22 cellular contexts compared by ENCODE assay signal in genomic region chr5:151198861-151199260, GRCh38. TPM values are rescaled to one million over a fixed set of nuclear protein-coding genes. Genes with fewer than 3 reads are reported as not detected.
DNase-seq lines count a peak whose midpoint lies in the region; ATAC-seq and TF ChIP-seq lines count a peak whose summit lies in the region.
"Had no signal": no experiment of that assay in that cellular context is flagged by ENCODE, and none has a peak within 500 bp of the region (broad histone marks: within the 10 kb centered on the region; RNA-seq: fewer than 3 reads in every experiment).

No MANE protein-coding gene starts in this region.

- H3K4me3 ChIP-seq in OCI-LY7 (ENCODE audit: low read depth, low read length, poor library complexity, severe bottlenecking): no peak overlapping the region
- H3K4me3 ChIP-seq in mesenchymal stem cell (ENCODE audit: insufficient read depth in 1 of 2, low read depth in 1 of 2, low read length in 2 of 2): no peak overlapping the region
- H3K4me3 ChIP-seq: A549, gastroesophageal sphincter, left lung, skin epidermis, tibial artery had no signal

- no peak for ATAC-seq in effector memory CD8-positive, alpha-beta T cell (replicated peaks)
- ATAC-seq in GM21723 (IDR thresholded peaks at IDR 0.05; ENCODE audit: unreplicated experiment): no peak
- no peak for ATAC-seq in HG03139 (IDR thresholded peaks at IDR 0.05; ENCODE audit: unreplicated experiment)
- ATAC-seq: A549, gastroesophageal sphincter, left lung had no signal

- no peak overlapping the region for H3K4me2 ChIP-seq in OCI-LY7 (ENCODE audit: low read length)
- H3K4me2 ChIP-seq in mesenchymal stem cell (ENCODE audit: low read length, poor library complexity, severe bottlenecking): no peak overlapping the region
- H3K4me2 ChIP-seq: A549, SK-N-SH had no signal

- peak overlapping the region; percentile 66 to 75 for H3K27ac Mint-ChIP-seq in effector memory CD8-positive, alpha-beta T cell
- H3K27ac Mint-ChIP-seq: activated T-helper 2 cell treated with anti-CD3 and anti-CD28 coated beads, Interferon-gamma antibody, Interleukin-2, Interleukin-4, amounts not matched to agents 10 μg/mL and 5 μg/mL and 100 μg/mL, durations not matched to agents 14 hours and 24 hours and 36 hours had no signal

- intact Hi-C loops in OCI-LY7 (cut with micrococcal nuclease; ENCODE audit: unreplicated experiment): no loop called here
- intact Hi-C loops in posterior vena cava (cut with DNase I): no loop called here

- no peak overlapping the region for H2AK5ac ChIP-seq in mesenchymal stem cell (ENCODE audit: low read length, severe bottlenecking)

- H2BK5ac ChIP-seq in mesenchymal stem cell (ENCODE audit: low read depth, low read length, poor library complexity, severe bottlenecking): no peak overlapping the region

- 85% methylated on average over 5 of the region's 5 CpGs for WGBS in mesenchymal stem cell

- no peaks in the 10 kb centered on the region for H3K9me3 Mint-ChIP-seq in effector memory CD8-positive, alpha-beta T cell
- H3K9me3 Mint-ChIP-seq: activated T-helper 2 cell treated with anti-CD3 and anti-CD28 coated beads, Interferon-gamma antibody, Interleukin-2, Interleukin-4, amounts not matched to agents 10 μg/mL and 5 μg/mL and 100 μg/mL, durations not matched to agents 14 hours and 24 hours and 36 hours; immature natural killer cell had no signal

- no peak overlapping the region for H3K4me3 Mint-ChIP-seq in effector memory CD8-positive, alpha-beta T cell
- H3K4me3 Mint-ChIP-seq: immature natural killer cell had no signal

- H3K27me3 Mint-ChIP-seq in effector memory CD8-positive, alpha-beta T cell: no peaks in the 10 kb centered on the region

- peaks cover 77% of the 10 kb centered on the region for H3K36me3 ChIP-seq in OCI-LY7 (ENCODE audit: insufficient read depth, low read length)
- no peaks in the 10 kb centered on the region for H3K36me3 ChIP-seq in mesenchymal stem cell (ENCODE audit: control insufficient read depth in 1 of 2, insufficient read depth in 2 of 2, low read depth in 1 of 2, low read length in 2 of 2)

- peaks cover 72% of the 10 kb centered on the region for H3K36me3 Mint-ChIP-seq in effector memory CD8-positive, alpha-beta T cell (ENCODE audit: insufficient read depth)

- peaks cover 60% of the 10 kb centered on the region for H3K4me1 ChIP-seq in OCI-LY7 (ENCODE audit: insufficient read depth, low read length, poor library complexity, severe bottlenecking)
- H3K4me1 ChIP-seq in mesenchymal stem cell (ENCODE audit: control insufficient read depth, insufficient read depth, low read depth, low read length): no peaks in the 10 kb centered on the region

- H2BK120ac ChIP-seq in mesenchymal stem cell (ENCODE audit: low read depth, low read length): no peak overlapping the region

- peak; percentile 57 for DNase-seq in activated effector memory CD4-positive, alpha-beta T cell treated with anti-CD3 and anti-CD28 coated beads, Interleukin-2, amount 50 U/mL, for 16 hours
- DNase-seq in activated effector memory CD4-positive, alpha-beta T cell treated with Interleukin-2 at 50 U/mL for 16 hours: no peak
- no peak for DNase-seq in OCI-LY7 (ENCODE audit: low spot score)
- no peak for DNase-seq in effector memory CD8-positive, alpha-beta T cell
- peak; percentile 29 for DNase-seq in posterior vena cava (ENCODE audit: low spot score)
- no peak for DNase-seq in mesenchymal stem cell
- DNase-seq: activated CD4-positive, alpha-beta T cell treated with anti-CD3 and anti-CD28 coated beads for 48 hours; hippocampal formation; immature natural killer cell; left lung; mesendoderm; NCI-H146; NCI-H446 treated with DMSO at 0.1 percent for 48 hours; SK-N-SH; tibial artery had no signal

- no peak overlapping the region for H2AFZ ChIP-seq in OCI-LY7 (ENCODE audit: low read length)
- no peak overlapping the region for H2AFZ ChIP-seq in mesenchymal stem cell (ENCODE audit: low read depth, low read length)

- no peak overlapping the region for H3K18ac ChIP-seq in mesenchymal stem cell (ENCODE audit: low read depth in 1 of 2, low read length in 2 of 2)

- H3K23ac ChIP-seq in mesenchymal stem cell (ENCODE audit: low read length in 2 of 2): no peak overlapping the region

- no peak for TF ChIP-seq CTCF in OCI-LY7 (conservative IDR thresholded peaks at IDR 0.05; ENCODE audit: low read length)

- peaks cover 6% of the 10 kb centered on the region; the same call in 1 of the 2 replicates for H3K9me3 ChIP-seq in OCI-LY7 (ENCODE audit: low read length)
- H3K9me3 ChIP-seq in mesenchymal stem cell (ENCODE audit: control insufficient read depth, low read length): no peaks in the 10 kb centered on the region
- H3K9me3 ChIP-seq: A549, gastroesophageal sphincter, left lung, SK-N-SH, tibial artery had no signal

- H3K27me3 ChIP-seq in mesenchymal stem cell (ENCODE audit: control insufficient read depth in 1 of 2, insufficient read depth in 1 of 2, low read length in 2 of 2): peaks cover 0 to 10% of the 10 kb centered on the region in 2 experiments
- H3K27me3 ChIP-seq: gastroesophageal sphincter, left lung, tibial artery had no signal

- H3K4me1 Mint-ChIP-seq in effector memory CD8-positive, alpha-beta T cell (ENCODE audit: low read depth in 2 of 2): peaks cover 29 to 38% of the 10 kb centered on the region in 2 donors

- H4K8ac ChIP-seq in mesenchymal stem cell (ENCODE audit: low read length): no peak overlapping the region

- CTCF ChIA-PET in OCI-LY7 (lab: Charles Lee; ENCODE audit: unreplicated experiment): no interaction called here

- no peak overlapping the region for H4K91ac ChIP-seq in mesenchymal stem cell (ENCODE audit: low read length)

- no peak overlapping the region for H3K14ac ChIP-seq in mesenchymal stem cell (ENCODE audit: low read length in 2 of 2)

- H3K79me1 ChIP-seq in mesenchymal stem cell (replicated peaks; ENCODE audit: low read length, poor library complexity, severe bottlenecking): no peaks in the 10 kb centered on the region

- no peak overlapping the region for H3K4ac ChIP-seq in mesenchymal stem cell (ENCODE audit: low read depth in 1 of 2, low read length in 2 of 2)

- H3K9me2 ChIP-seq in OCI-LY7 (ENCODE audit: insufficient read depth, low read length): no peaks in the 10 kb centered on the region
- H3K9me2 ChIP-seq: SK-N-SH had no signal

- POLR2A ChIA-PET in OCI-LY7 (lab: Charles Lee): interaction anchor here (0.6 to 3.0 kb wide), 7 partner anchors 9 to 701 kb away, joined by 3 to 26 read pairs (median 3); partner anchors contain the start of gene GM2A

- H3K27ac ChIP-seq in OCI-LY7 (ENCODE audit: low read depth, low read length, poor library complexity, severe bottlenecking): peak overlapping the region; percentile 25
- H3K27ac ChIP-seq in mesenchymal stem cell (ENCODE audit: low read length, poor library complexity, severe bottlenecking): no peak overlapping the region
- H3K27ac ChIP-seq: A549, HL-60, left lung, skin epidermis, tibial artery had no signal

- H3K9ac ChIP-seq in mesenchymal stem cell (ENCODE audit: low read length): no peak overlapping the region
- H3K9ac ChIP-seq: SK-N-SH had no signal

- H4K20me1 ChIP-seq in OCI-LY7 (ENCODE audit: insufficient read depth, low read length): no peaks in the 10 kb centered on the region

- no peak overlapping the region for H2BK12ac ChIP-seq in mesenchymal stem cell (ENCODE audit: low read length in 2 of 2)

- no peak overlapping the region for H2BK15ac ChIP-seq in mesenchymal stem cell (ENCODE audit: low read depth, poor library complexity, severe bottlenecking)

- no TSS peak for BruUV-seq in OCI-LY7 (replicated peaks; lab: Mats Ljungman, UMichigan)

- no peaks in the 10 kb centered on the region; the same call in 1 of the 2 replicates for H3K79me2 ChIP-seq in OCI-LY7 (ENCODE audit: insufficient read depth, low read depth, low read length)

RNA-seq across cellular contexts. Expression of gene CCDC69, which starts 25.0 kb away (rescaled TPM):
- 111 and 123 TPM in 2 replicates for total RNA-seq in OCI-LY7 (2014; rRNA removed; shearing (Covaris generic))
- total RNA-seq in OCI-LY7 (2022) (118 and 119 TPM in 2 replicates), posterior vena cava (10 to 100 TPM; 70.6 to 72.4 TPM)
- 11.2 TPM for polyA plus RNA-seq in mesenchymal stem cell (2013, experiment 1 of 2)
- polyA plus RNA-seq in mesenchymal stem cell (2013, experiment 2 of 2): 10.8 TPM

RNA-seq across cellular contexts. Expression of gene ANXA6, which starts 41.3 kb away (rescaled TPM):
- 26.1 and 35.6 TPM in 2 replicates for total RNA-seq in OCI-LY7 (2014; rRNA removed; shearing (Covaris generic))
- total RNA-seq in OCI-LY7 (2022) (52.9 and 74.1 TPM in 2 replicates), posterior vena cava (100 to 1,000 TPM; 328 to 430 TPM)
- polyA plus RNA-seq in mesenchymal stem cell (2013, experiment 1 of 2): 338 TPM
- 340 TPM for polyA plus RNA-seq in mesenchymal stem cell (2013, experiment 2 of 2)

RNA-seq across cellular contexts. Expression of gene GM2A, which starts 54.1 kb away (rescaled TPM):
- total RNA-seq in OCI-LY7 (2014; rRNA removed; shearing (Covaris generic)): 52.4 and 60.2 TPM in 2 replicates
- total RNA-seq in OCI-LY7 (2022): 52.9 and 64.5 TPM in 2 replicates
- 10 to 100 TPM; 23.4 to 41.6 TPM for total RNA-seq in posterior vena cava
- polyA plus RNA-seq in mesenchymal stem cell (2013, experiment 1 of 2): 38.8 TPM
- 39.5 TPM for polyA plus RNA-seq in mesenchymal stem cell (2013, experiment 2 of 2)

Comparison
In these comparisons a context has a peak if more than half of its experiments do, and no peak if none do; other contexts are left out.
1. DNase-seq: peak in activated effector memory CD4-positive, alpha-beta T cell treated with anti-CD3 and anti-CD28 coated beads, Interleukin-2, amount 50 U/mL, for 16 hours (single experiment) and posterior vena cava (single experiment); none in activated effector memory CD4-positive, alpha-beta T cell treated with Interleukin-2 at 50 U/mL for 16 hours (single experiment), OCI-LY7 (single experiment), effector memory CD8-positive, alpha-beta T cell (0 of 3) and mesenchymal stem cell (single experiment).
2. RNA of gene ANXA6, which starts 41.3 kb away (total RNA-seq): 328 to 430 TPM in posterior vena cava; 26.1 to 74.1 TPM in OCI-LY7; every median in the first group is over 4 times any median in the second.